1 cellular context compared by ENCODE assay signal in genomic region chr1:192808588-192809285, GRCh38.
TF ChIP-seq lines count a peak whose summit lies in the region.

TSS of gene RGS2 (plus strand) at chr1:192809039. CDS start at chr1:192809072, 33 bp downstream.

TF ChIP-seq in HepG2, 621 proteins besides CTCF, POLR2A, EP300 and RAD21 (continued from another document and continues in another):
- TF ChIP-seq ZNF609 (CRISPR knock-in tag; IDR thresholded peaks at IDR 0.05; ENCODE audit: borderline replicate concordance), result peak; percentile 74
- no peak; the same call in 1 of the 2 replicates for TF ChIP-seq ARNT2 (CRISPR knock-in tag; IDR thresholded peaks at IDR 0.05; ENCODE audit: low read depth)
- TF ChIP-seq, protein P1, sequence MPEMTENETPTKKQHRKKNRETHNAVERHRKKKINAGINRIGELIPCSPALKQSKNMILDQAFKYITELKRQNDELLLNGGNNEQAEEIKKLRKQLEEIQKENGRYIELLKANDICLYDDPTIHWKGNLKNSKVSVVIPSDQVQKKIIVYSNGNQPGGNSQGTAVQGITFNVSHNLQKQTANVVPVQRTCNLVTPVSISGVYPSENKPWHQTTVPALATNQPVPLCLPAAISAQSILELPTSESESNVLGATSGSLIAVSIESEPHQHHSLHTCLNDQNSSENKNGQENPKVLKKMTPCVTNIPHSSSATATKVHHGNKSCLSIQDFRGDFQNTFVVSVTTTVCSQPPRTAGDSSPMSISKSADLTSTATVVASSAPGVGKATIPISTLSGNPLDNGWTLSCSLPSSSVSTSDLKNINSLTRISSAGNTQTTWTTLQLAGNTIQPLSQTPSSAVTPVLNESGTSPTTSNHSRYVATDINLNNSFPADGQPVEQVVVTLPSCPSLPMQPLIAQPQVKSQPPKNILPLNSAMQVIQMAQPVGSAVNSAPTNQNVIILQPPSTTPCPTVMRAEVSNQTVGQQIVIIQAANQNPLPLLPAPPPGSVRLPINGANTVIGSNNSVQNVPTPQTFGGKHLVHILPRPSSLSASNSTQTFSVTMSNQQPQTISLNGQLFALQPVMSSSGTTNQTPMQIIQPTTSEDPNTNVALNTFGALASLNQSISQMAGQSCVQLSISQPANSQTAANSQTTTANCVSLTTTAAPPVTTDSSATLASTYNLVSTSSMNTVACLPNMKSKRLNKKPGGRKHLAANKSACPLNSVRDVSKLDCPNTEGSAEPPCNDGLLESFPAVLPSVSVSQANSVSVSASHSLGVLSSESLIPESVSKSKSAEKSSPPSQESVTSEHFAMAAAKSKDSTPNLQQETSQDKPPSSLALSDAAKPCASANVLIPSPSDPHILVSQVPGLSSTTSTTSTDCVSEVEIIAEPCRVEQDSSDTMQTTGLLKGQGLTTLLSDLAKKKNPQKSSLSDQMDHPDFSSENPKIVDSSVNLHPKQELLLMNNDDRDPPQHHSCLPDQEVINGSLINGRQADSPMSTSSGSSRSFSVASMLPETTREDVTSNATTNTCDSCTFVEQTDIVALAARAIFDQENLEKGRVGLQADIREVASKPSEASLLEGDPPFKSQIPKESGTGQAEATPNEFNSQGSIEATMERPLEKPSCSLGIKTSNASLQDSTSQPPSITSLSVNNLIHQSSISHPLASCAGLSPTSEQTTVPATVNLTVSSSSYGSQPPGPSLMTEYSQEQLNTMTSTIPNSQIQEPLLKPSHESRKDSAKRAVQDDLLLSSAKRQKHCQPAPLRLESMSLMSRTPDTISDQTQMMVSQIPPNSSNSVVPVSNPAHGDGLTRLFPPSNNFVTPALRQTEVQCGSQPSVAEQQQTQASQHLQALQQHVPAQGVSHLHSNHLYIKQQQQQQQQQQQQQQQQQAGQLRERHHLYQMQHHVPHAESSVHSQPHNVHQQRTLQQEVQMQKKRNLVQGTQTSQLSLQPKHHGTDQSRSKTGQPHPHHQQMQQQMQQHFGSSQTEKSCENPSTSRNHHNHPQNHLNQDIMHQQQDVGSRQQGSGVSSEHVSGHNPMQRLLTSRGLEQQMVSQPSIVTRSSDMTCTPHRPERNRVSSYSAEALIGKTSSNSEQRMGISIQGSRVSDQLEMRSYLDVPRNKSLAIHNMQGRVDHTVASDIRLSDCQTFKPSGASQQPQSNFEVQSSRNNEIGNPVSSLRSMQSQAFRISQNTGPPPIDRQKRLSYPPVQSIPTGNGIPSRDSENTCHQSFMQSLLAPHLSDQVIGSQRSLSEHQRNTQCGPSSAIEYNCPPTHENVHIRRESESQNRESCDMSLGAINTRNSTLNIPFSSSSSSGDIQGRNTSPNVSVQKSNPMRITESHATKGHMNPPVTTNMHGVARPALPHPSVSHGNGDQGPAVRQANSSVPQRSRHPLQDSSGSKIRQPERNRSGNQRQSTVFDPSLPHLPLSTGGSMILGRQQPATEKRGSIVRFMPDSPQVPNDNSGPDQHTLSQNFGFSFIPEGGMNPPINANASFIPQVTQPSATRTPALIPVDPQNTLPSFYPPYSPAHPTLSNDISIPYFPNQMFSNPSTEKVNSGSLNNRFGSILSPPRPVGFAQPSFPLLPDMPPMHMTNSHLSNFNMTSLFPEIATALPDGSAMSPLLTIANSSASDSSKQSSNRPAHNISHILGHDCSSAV (CRISPR knock-in tag; IDR thresholded peaks at IDR 0.05; ENCODE audit: borderline replicate concordance), result no peak
- TF ChIP-seq ZNF276 (CRISPR knock-in tag; IDR thresholded peaks at IDR 0.05; ENCODE audit: low read depth), result peak; percentile 61; the same call in 1 of the 2 replicates
- TF ChIP-seq SATB2 (CRISPR knock-in tag; IDR thresholded peaks at IDR 0.05), result peak; percentile 84; the same call in 1 of the 2 replicates
- peak; percentile 88 for TF ChIP-seq ZNF547 (CRISPR knock-in tag; IDR thresholded peaks at IDR 0.05)
- TF ChIP-seq MXI1 (IDR thresholded peaks at IDR 0.05; ENCODE audit: borderline replicate concordance, low read depth, low read length), result peak; percentile 14; the same call in 1 of the 3 replicates
- TF ChIP-seq SMYD3 (CRISPR knock-in tag; IDR thresholded peaks at IDR 0.05), result no peak
- peak; percentile 96 for TF ChIP-seq KDM5B (CRISPR knock-in tag; IDR thresholded peaks at IDR 0.05; ENCODE audit: borderline replicate concordance)
- TF ChIP-seq CBX2 (IDR thresholded peaks at IDR 0.05; ENCODE audit: low read depth, low read length), result no peak
- no peak for TF ChIP-seq CBX2 (CRISPR knock-in tag; IDR thresholded peaks at IDR 0.05; ENCODE audit: low read depth)
- 0 out of 2 replicates have a peak, but pooled peaks have one; percentile 63 for TF ChIP-seq ZFY (CRISPR knock-in tag; IDR thresholded peaks at IDR 0.05)
- TF ChIP-seq NRL (CRISPR knock-in tag; IDR thresholded peaks at IDR 0.05; ENCODE audit: borderline replicate concordance), result peak; percentile 54; the same call in 1 of the 2 replicates
- TF ChIP-seq CBX1 (IDR thresholded peaks at IDR 0.05; ENCODE audit: low read depth), result peak; percentile 42
- TF ChIP-seq, protein P2, sequence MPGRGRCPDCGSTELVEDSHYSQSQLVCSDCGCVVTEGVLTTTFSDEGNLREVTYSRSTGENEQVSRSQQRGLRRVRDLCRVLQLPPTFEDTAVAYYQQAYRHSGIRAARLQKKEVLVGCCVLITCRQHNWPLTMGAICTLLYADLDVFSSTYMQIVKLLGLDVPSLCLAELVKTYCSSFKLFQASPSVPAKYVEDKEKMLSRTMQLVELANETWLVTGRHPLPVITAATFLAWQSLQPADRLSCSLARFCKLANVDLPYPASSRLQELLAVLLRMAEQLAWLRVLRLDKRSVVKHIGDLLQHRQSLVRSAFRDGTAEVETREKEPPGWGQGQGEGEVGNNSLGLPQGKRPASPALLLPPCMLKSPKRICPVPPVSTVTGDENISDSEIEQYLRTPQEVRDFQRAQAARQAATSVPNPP (CRISPR knock-in tag; IDR thresholded peaks at IDR 0.05), result no peak; the same call in 1 of the 2 replicates
- 0 out of 2 replicates have a peak, but pooled peaks have one; percentile 13 for TF ChIP-seq REL (CRISPR knock-in tag; conservative IDR thresholded peaks at IDR 0.05)
- peak; percentile 77 for TF ChIP-seq SALL2 (CRISPR knock-in tag; IDR thresholded peaks at IDR 0.05)
- TF ChIP-seq, protein P3, sequence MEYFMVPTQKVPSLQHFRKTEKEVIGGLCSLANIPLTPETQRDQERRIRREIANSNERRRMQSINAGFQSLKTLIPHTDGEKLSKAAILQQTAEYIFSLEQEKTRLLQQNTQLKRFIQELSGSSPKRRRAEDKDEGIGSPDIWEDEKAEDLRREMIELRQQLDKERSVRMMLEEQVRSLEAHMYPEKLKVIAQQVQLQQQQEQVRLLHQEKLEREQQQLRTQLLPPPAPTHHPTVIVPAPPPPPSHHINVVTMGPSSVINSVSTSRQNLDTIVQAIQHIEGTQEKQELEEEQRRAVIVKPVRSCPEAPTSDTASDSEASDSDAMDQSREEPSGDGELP (IDR thresholded peaks at IDR 0.05; ENCODE audit: borderline replicate concordance, low read depth), result peak; percentile 47; the same call in 1 of the 2 replicates
- TF ChIP-seq NR2C2 (CRISPR knock-in tag; IDR thresholded peaks at IDR 0.05; ENCODE audit: borderline replicate concordance), result peak; percentile 67
- TF ChIP-seq HOXA5 (CRISPR knock-in tag; IDR thresholded peaks at IDR 0.05), result peak; percentile 90
- peak; percentile 24 for TF ChIP-seq JARID2 (CRISPR knock-in tag; IDR thresholded peaks at IDR 0.05; ENCODE audit: insufficient replicate concordance)
- TF ChIP-seq TBP (CRISPR knock-in tag; IDR thresholded peaks at IDR 0.05), result no peak
- TF ChIP-seq POLR2AphosphoS2 (IDR thresholded peaks at IDR 0.05; ENCODE audit: low read depth, low read length), result no peak
- TF ChIP-seq ZNF543 (CRISPR knock-in tag; IDR thresholded peaks at IDR 0.05), result peak; percentile 89; the same call in 1 of the 2 replicates
- TF ChIP-seq, protein P4, sequence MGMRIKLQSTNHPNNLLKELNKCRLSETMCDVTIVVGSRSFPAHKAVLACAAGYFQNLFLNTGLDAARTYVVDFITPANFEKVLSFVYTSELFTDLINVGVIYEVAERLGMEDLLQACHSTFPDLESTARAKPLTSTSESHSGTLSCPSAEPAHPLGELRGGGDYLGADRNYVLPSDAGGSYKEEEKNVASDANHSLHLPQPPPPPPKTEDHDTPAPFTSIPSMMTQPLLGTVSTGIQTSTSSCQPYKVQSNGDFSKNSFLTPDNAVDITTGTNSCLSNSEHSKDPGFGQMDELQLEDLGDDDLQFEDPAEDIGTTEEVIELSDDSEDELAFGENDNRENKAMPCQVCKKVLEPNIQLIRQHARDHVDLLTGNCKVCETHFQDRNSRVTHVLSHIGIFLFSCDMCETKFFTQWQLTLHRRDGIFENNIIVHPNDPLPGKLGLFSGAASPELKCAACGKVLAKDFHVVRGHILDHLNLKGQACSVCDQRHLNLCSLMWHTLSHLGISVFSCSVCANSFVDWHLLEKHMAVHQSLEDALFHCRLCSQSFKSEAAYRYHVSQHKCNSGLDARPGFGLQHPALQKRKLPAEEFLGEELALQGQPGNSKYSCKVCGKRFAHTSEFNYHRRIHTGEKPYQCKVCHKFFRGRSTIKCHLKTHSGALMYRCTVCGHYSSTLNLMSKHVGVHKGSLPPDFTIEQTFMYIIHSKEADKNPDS (CRISPR knock-in tag; IDR thresholded peaks at IDR 0.05), result no peak
- peak; percentile 72 for TF ChIP-seq UBTF (CRISPR knock-in tag; IDR thresholded peaks at IDR 0.05)
- TF ChIP-seq TARDBP (CRISPR knock-in tag; IDR thresholded peaks at IDR 0.05), result no peak
- peak; percentile 39; the same call in 1 of the 2 replicates for TF ChIP-seq ELF4 (CRISPR knock-in tag; IDR thresholded peaks at IDR 0.05; ENCODE audit: borderline replicate concordance)
- 0 out of 2 replicates have a peak, but pooled peaks have one; percentile 77 for TF ChIP-seq ZNF225 (CRISPR knock-in tag; IDR thresholded peaks at IDR 0.05)
- peak; percentile 84 for TF ChIP-seq ZMAT3 (CRISPR knock-in tag; conservative IDR thresholded peaks at IDR 0.05)
- peak; percentile 83; the same call in 1 of the 2 replicates for TF ChIP-seq SRY (CRISPR knock-in tag; IDR thresholded peaks at IDR 0.05)
- TF ChIP-seq ZNF235 (CRISPR knock-in tag; IDR thresholded peaks at IDR 0.05; ENCODE audit: borderline replicate concordance), result peak; percentile 56
- TF ChIP-seq SIX4 (CRISPR knock-in tag; IDR thresholded peaks at IDR 0.05), result no peak
- TF ChIP-seq MED1 (CRISPR knock-in tag; IDR thresholded peaks at IDR 0.05), result no peak
- TF ChIP-seq ZSCAN29 (CRISPR knock-in tag; conservative IDR thresholded peaks at IDR 0.05), result 0 out of 2 replicates have a peak, but pooled peaks have one; percentile 59
- peak; percentile 30; the same call in 1 of the 2 replicates for TF ChIP-seq ATF1 (CRISPR knock-in tag; IDR thresholded peaks at IDR 0.05)
- TF ChIP-seq SP4 (CRISPR knock-in tag; IDR thresholded peaks at IDR 0.05), result peak; percentile 86
- no peak for TF ChIP-seq MAFF (IDR thresholded peaks at IDR 0.05; ENCODE audit: low read depth, low read length)
- peak; percentile 93; the same call in 1 of the 2 replicates for TF ChIP-seq ZBTB42 (CRISPR knock-in tag; IDR thresholded peaks at IDR 0.05)
